ENCODE assay signal across 9 cellular contexts in the genomic region with DNA sequence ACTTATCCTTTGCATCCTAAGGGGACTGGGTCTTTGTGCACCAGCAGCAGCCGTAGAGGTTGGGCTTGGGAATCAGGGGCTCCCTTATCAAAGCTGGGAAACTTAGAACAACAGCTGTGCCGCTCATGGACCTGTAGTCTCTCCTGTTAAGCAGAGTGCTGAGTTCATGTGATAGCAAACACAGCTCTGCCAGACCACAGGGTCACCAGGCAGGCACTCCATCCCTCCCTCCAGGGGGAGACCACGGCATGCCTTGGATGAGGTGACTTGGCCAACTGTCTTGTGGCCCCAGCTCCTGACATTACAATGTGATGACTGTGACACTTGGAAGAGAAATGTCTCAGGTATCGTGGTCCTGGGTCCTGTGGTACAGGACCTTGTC. TPM values are rescaled to one million over a fixed set of nuclear protein-coding genes. Genes with fewer than 3 reads are reported as not detected.
DNase-seq lines count a peak whose midpoint lies in the region; ATAC-seq and TF ChIP-seq lines count a peak whose summit lies in the region.
"Had no signal": no experiment of that assay in that cellular context is flagged by ENCODE, and none has a peak within 500 bp of the region (broad histone marks: within the 10 kb centered on the region; RNA-seq: fewer than 3 reads in every experiment).

No MANE protein-coding gene starts in this region.

- peak overlapping the region; percentile 71 to 90 (median 83) for H3K27ac Mint-ChIP-seq in CD4-positive, alpha-beta memory T cell

- WGBS in esophagus muscularis mucosa = 86% methylated on average over 2 of the region's 4 CpGs
- 28 to 62% (median 38%) methylated on average over 4 of the region's 4 CpGs for whole genome bisulfite sequencing in psoas muscle, 3 donors

- H3K27me3 Mint-ChIP-seq in CD4-positive, alpha-beta memory T cell = no peaks in the 10 kb centered on the region

- H3K27ac ChIP-seq in CD4-positive, alpha-beta memory T cell (ENCODE audit: low read depth, low read length) = peak overlapping the region; percentile 1
- H3K27ac ChIP-seq in Panc1 (ENCODE audit: low read length) (peak overlapping the region; percentile 80), esophagus muscularis mucosa (replicated peaks in 1 of 4) (peak overlapping the region; percentile 23 to 49 (median 39)), psoas muscle (peak overlapping the region; percentile 96)

- peak overlapping the region in 5 of 8 donors; percentile 13 to 80 (median 44) for H3K4me3 Mint-ChIP-seq in CD4-positive, alpha-beta memory T cell

- no peaks in the 10 kb centered on the region for H3K36me3 ChIP-seq in CD4-positive, alpha-beta memory T cell (ENCODE audit: insufficient read depth, low read length)
- H3K36me3 ChIP-seq in Panc1 (ENCODE audit: control insufficient read depth, insufficient read depth, low read length) (no peaks in the 10 kb centered on the region), esophagus muscularis mucosa (no peaks in the 10 kb centered on the region), psoas muscle (ENCODE audit: insufficient read depth in 1 of 2, low read depth in 1 of 2) (no peaks in the 10 kb centered on the region)

- BruUV-seq in Panc1 (replicated peaks; lab: Mats Ljungman, UMichigan) = no TSS peak

- CTCF ChIA-PET in CD4-positive, alpha-beta memory T cell (lab: Charles Lee; ENCODE audit: partially characterized antibody) = interaction anchor here (1.6 to 18.3 kb wide), 4 partner anchors 10 to 28 kb away, joined by 3 to 342 read pairs (median 16); no protein-coding TSS in a partner anchor
- CTCF ChIA-PET in Panc1 (lab: Charles Lee) = no interaction called here

- peaks cover 11 to 16% of the 10 kb centered on the region in 2 donors for H3K36me3 Mint-ChIP-seq in CD4-positive, alpha-beta memory T cell

- H3K9me3 Mint-ChIP-seq in CD4-positive, alpha-beta memory T cell = peaks cover 0 to 2% (median 0%) of the 10 kb centered on the region in 8 donors

- no peaks in the 10 kb centered on the region for H3K27me3 ChIP-seq in CD4-positive, alpha-beta memory T cell (ENCODE audit: insufficient read depth, low read length)
- H3K27me3 ChIP-seq in Panc1 (ENCODE audit: control insufficient read depth, insufficient read depth, low read length) = no peaks in the 10 kb centered on the region
- H3K27me3 ChIP-seq in esophagus muscularis mucosa = no peaks in the 10 kb centered on the region
- H3K27me3 ChIP-seq in psoas muscle (ENCODE audit: insufficient read depth in 3 of 3, low read length in 2 of 3) = no peaks in the 10 kb centered on the region

- no peak overlapping the region for H3K4me3 ChIP-seq in CD4-positive, alpha-beta memory T cell (ENCODE audit: low read length in 2 of 2)
- H3K4me3 ChIP-seq in Panc1 (ENCODE audit: low read depth in 2 of 2, low read length in 2 of 2) = 0 out of 4 replicates have a peak overlapping the region, but pooled peaks of 1 of the 2 experiments have one; percentile 5
- no peak overlapping the region for H3K4me3 ChIP-seq in esophagus muscularis mucosa
- H3K4me3 ChIP-seq in psoas muscle = peak overlapping the region; percentile 37
- H3K4me3 ChIP-seq: skin epidermis had no signal

- DNase-seq in CD4-positive, alpha-beta memory T cell = no peak
- DNase-seq in Panc1 (ENCODE audit: low read depth, low spot score) = no peak
- DNase-seq in esophagus muscularis mucosa (ENCODE audit: extremely low spot score) = no peak
- peak; percentile 42 to 74 for DNase-seq in psoas muscle
- DNase-seq in NCI-H69 (lab: John Stamatoyannopoulos, UW) = no peak
- DNase-seq in NCI-H526 (lab: John Stamatoyannopoulos, UW) = no peak
- DNase-seq in posterior cingulate gyrus = no peak

- no peaks in the 10 kb centered on the region for H3K9me3 ChIP-seq in CD4-positive, alpha-beta memory T cell (ENCODE audit: control insufficient read depth in 1 of 2, low read length in 2 of 2)
- H3K9me3 ChIP-seq in Panc1 (ENCODE audit: control insufficient read depth, insufficient read depth, low read depth, low read length) (peaks cover 24% of the 10 kb centered on the region; the same call in 1 of the 2 replicates), esophagus muscularis mucosa (peaks cover 0 to 5% (median 0%) of the 10 kb centered on the region in 4 donors), psoas muscle (peaks cover 10% of the 10 kb centered on the region)

- ATAC-seq in Panc1 = peak; percentile 49
- peak; percentile 58 to 76 (median 74) for ATAC-seq in psoas muscle
- ATAC-seq in HG03521 (IDR thresholded peaks at IDR 0.05; ENCODE audit: unreplicated experiment) = no peak

- POLR2A ChIA-PET in CD4-positive, alpha-beta memory T cell (lab: Charles Lee; ENCODE audit: partially characterized antibody) = interaction anchor here (1.0 to 10.4 kb wide), 2 partner anchors 8 to 13 kb away, joined by 3 to 225 read pairs; no protein-coding TSS in a partner anchor
- POLR2A ChIA-PET in Panc1 (lab: Charles Lee) = no interaction called here

- in situ Hi-C loops in Panc1 (cut with HindIII; ENCODE audit: low pct_unique_long_range_greater_than_20kb, low sequenced_read_pairs) = no loop called here

- TF ChIP-seq EP300 in esophagus muscularis mucosa (IDR thresholded peaks at IDR 0.05) = no peak

- TF ChIP-seq CTCF in Panc1 (IDR thresholded peaks at IDR 0.05) = no peak
- TF ChIP-seq CTCF in esophagus muscularis mucosa (IDR thresholded peaks at IDR 0.05) = no peak
- TF ChIP-seq CTCF in psoas muscle (IDR thresholded peaks at IDR 0.05) = no peak

- TF ChIP-seq POLR2A in esophagus muscularis mucosa (IDR thresholded peaks at IDR 0.05; ENCODE audit: low read depth) = no peak

- intact Hi-C loops in CD4-positive, alpha-beta memory T cell (cut with micrococcal nuclease) = no loop called here
- intact Hi-C loops in Panc1 (cut with micrococcal nuclease; ENCODE audit: unreplicated experiment) = no loop called here
- intact Hi-C loops in esophagus muscularis mucosa (cut with DNase I) = no loop called here
- intact Hi-C loops in psoas muscle (cut with DNase I) = no loop called here
- intact Hi-C loops in posterior cingulate gyrus (cut with DNase I) = no loop called here

- H3K4me1 Mint-ChIP-seq in CD4-positive, alpha-beta memory T cell = peaks cover 62 to 95% (median 83%) of the 10 kb centered on the region in 4 donors

- peaks cover 99% of the 10 kb centered on the region for H3K4me1 ChIP-seq in CD4-positive, alpha-beta memory T cell (ENCODE audit: insufficient read depth, low read length)
- peaks cover 64% of the 10 kb centered on the region for H3K4me1 ChIP-seq in Panc1 (ENCODE audit: control insufficient read depth, insufficient read depth, low read length)
- peaks cover 41 to 48% (median 46%) of the 10 kb centered on the region in 4 donors for H3K4me1 ChIP-seq in esophagus muscularis mucosa
- peaks cover 55% of the 10 kb centered on the region for H3K4me1 ChIP-seq in psoas muscle

RNA-seq across cellular contexts. Expression of gene DGKD, which starts 60.0 kb away (rescaled TPM):
- total RNA-seq in CD4-positive, alpha-beta memory T cell = 100 to 1,000 TPM; 129 to 136 TPM
- polyA plus RNA-seq in CD4-positive, alpha-beta memory T cell = 10 to 100 TPM in 1 of 2 donors, 1 to 10 TPM in 1; 8.9 to 28.1 TPM
- total RNA-seq in Panc1 (2021; ENCODE audit: unreplicated experiment) (89.0 TPM), esophagus muscularis mucosa (10 to 100 TPM; 11.6 to 16.1 (median 13.3) TPM), psoas muscle (100 to 1,000 TPM in 3 of 4 donors, 10 to 100 TPM in 1; 77.9 to 365 (median 244) TPM)
- 80.5 TPM for polyA plus RNA-seq in Panc1 (2012; ENCODE audit: insufficient read length)
- 100 to 1,000 TPM in 1 of 3 donors, 10 to 100 TPM in 2; 59.4 to 310 (median 59.6) TPM for polyA plus RNA-seq in psoas muscle

Comparison
In these comparisons a context has a peak if more than half of its experiments do, and no peak if none do; other contexts are left out.
1. DNase-seq: peak in psoas muscle (2 of 2); none in CD4-positive, alpha-beta memory T cell (0 of 5), Panc1 (single experiment), esophagus muscularis mucosa (single experiment), NCI-H69 (single experiment), NCI-H526 (0 of 2) and posterior cingulate gyrus (0 of 10).
2. H3K27ac ChIP-seq: peak in every context shown above with its lines; median percentile 96 in psoas muscle; 80 in Panc1; 39 in esophagus muscularis mucosa; 1 in CD4-positive, alpha-beta memory T cell.